8 cellular contexts compared by ENCODE assay signal in genomic region chr7:139075031-139075652, GRCh38. TPM values are rescaled to one million over a fixed set of nuclear protein-coding genes. Genes with fewer than 3 reads are reported as not detected.
A peak's percentile ranks its signal among the peaks of the same experiment; 100 is the strongest.
DNase-seq lines count a peak whose midpoint lies in the region; ATAC-seq, FAIRE-seq and TF ChIP-seq lines count a peak whose summit lies in the region.

No MANE protein-coding gene starts in this region.

- no peak overlapping the region; the same call in 1 of the 2 replicates for H2AFZ ChIP-seq in GM12878 (ENCODE audit: control insufficient read depth, low read depth, low read length)

- WGBS in GM12878 (ENCODE audit: insufficient coverage, insufficient replicate concordance, low lambda C conversion rate, missing lambda C conversion rate) = 24% methylated on average over 9 of the region's 9 CpGs
- WGBS in spleen, 5 donors = 36 to 44% (median 39%) methylated on average over 9 of the region's 9 CpGs

- no peak for TF ChIP-seq EP300 in GM12878 (IDR thresholded peaks at IDR 0.05; ENCODE audit: borderline replicate concordance in 1 of 2, control insufficient read depth in 1 of 2, low read depth in 2 of 2, low read length in 2 of 2)

- peak; percentile 65 for DNase-seq in GM13977 (ENCODE audit: low spot score)
- DNase-seq in NCI-H1694 (lab: John Stamatoyannopoulos, UW) = peak; percentile 80
- peak; percentile 50 for DNase-seq in T-helper 9 cell
- peak; percentile 45 for DNase-seq in GM12878 (ENCODE audit: low read depth, low spot score)
- peak; percentile 46 for DNase-seq in iPS DF 4.7 (ENCODE audit: extremely low read depth, low spot score)
- no peak for DNase-seq in spleen

- H3K9ac ChIP-seq in GM12878 (ENCODE audit: control insufficient read depth, insufficient read depth, low read length) = no peak overlapping the region

- SMC1A ChIA-PET in GM12878 (lab: Charles Lee; ENCODE audit: uncharacterized antibody, unreplicated experiment) = interaction anchor here (0.6 to 2.5 kb wide), 17 partner anchors 8 to 189 kb away, joined by 3 to 17 read pairs (median 5); no protein-coding TSS in a partner anchor

- TF ChIP-seq POLR2A in GM12878 (IDR thresholded peaks at IDR 0.05; ENCODE audit: low read depth, low read length) (no peak), spleen (IDR thresholded peaks at IDR 0.05) (no peak)

- H3K36me3 ChIP-seq in GM12878 (ENCODE audit: control insufficient read depth in 2 of 2, insufficient read depth in 2 of 2, low read length in 1 of 2) (peaks cover 26 to 59% of the 10 kb centered on the region in 2 experiments), spleen (peaks cover 0 to 100% (median 90%) of the 10 kb centered on the region in 6 donors)

- intact Hi-C loops in GM12878 (cut with micrococcal nuclease; ENCODE audit: unreplicated experiment) = loop anchor here (1.0 kb wide), 2 partner anchors 58 to 189 kb away; no protein-coding TSS in a partner anchor
- intact Hi-C loops in spleen (cut with DNase I; ENCODE audit: low total_unique reads) = loop anchor here (2.0 to 10.0 kb wide), 2 partner anchors 50 to 58 kb away; no protein-coding TSS in a partner anchor

- H3K4me3 ChIP-seq in GM12878 (no peak overlapping the region), spleen (peak overlapping the region in 1 of 8 donors; percentile 17)

- no peak overlapping the region for H3K4me2 ChIP-seq in GM12878 (ENCODE audit: control insufficient read depth, insufficient read depth)

- peak; percentile 93 for TF ChIP-seq CTCF in 22Rv1 (IDR thresholded peaks at IDR 0.05)
- TF ChIP-seq CTCF in GM13977 (IDR thresholded peaks at IDR 0.05; ENCODE audit: extremely low read depth, insufficient read depth, missing control alignments) = peak; percentile 73
- TF ChIP-seq CTCF in GM12878 (IDR thresholded peaks at IDR 0.05 in 2 of 3, conservative IDR thresholded peaks at IDR 0.05 in 1 of 3; ENCODE audit: control insufficient read depth in 2 of 3, extremely low read depth in 1 of 3, insufficient read depth in 1 of 3, low read depth in 3 of 3, low read length in 3 of 3) = peak; percentile 68 to 85 (median 79)
- TF ChIP-seq CTCF in spleen (IDR thresholded peaks at IDR 0.05 in 8 of 11, conservative IDR thresholded peaks at IDR 0.05 in 3 of 11) = peak; percentile 62 to 91 (median 86)

- FAIRE-seq in GM12878 (lab: Jason Lieb, UNC) = peak; percentile 89

- RAD21 ChIA-PET in GM12878 (lab: Charles Lee; ENCODE audit: unreplicated experiment) = interaction anchor here (0.8 to 2.5 kb wide), 9 partner anchors 10 to 188 kb away, joined by 3 to 41 read pairs (median 5); no protein-coding TSS in a partner anchor

- CTCF ChIA-PET in GM12878 (lab: Yijun Ruan, JAX) = interaction anchor here (0.6 to 4.3 kb wide), 45 partner anchors 9 to 613 kb away, joined by 3 to 57 read pairs (median 5); partner anchors contain the start of gene LUC7L2

- no peaks in the 10 kb centered on the region for H3K9me3 ChIP-seq in GM12878 (replicated peaks; ENCODE audit: control insufficient read depth, insufficient read depth, low read length)
- no peaks in the 10 kb centered on the region for H3K9me3 ChIP-seq in spleen

- no peaks in the 10 kb centered on the region; the same call in 1 of the 2 replicates for H4K20me1 ChIP-seq in GM12878 (ENCODE audit: control insufficient read depth, insufficient read depth)

- H3K79me2 ChIP-seq in GM12878 (ENCODE audit: control insufficient read depth, insufficient read depth, low read length) = no peaks in the 10 kb centered on the region

- peak; percentile 89 for ATAC-seq in HG02938 (IDR thresholded peaks at IDR 0.05; ENCODE audit: unreplicated experiment)
- ATAC-seq in GM12878 = peak; percentile 98

- H3K27me3 ChIP-seq in GM12878 (replicated peaks in 1 of 2; ENCODE audit: control insufficient read depth in 2 of 2, insufficient read depth in 2 of 2, low read length in 1 of 2) (no peaks in the 10 kb centered on the region), spleen (replicated peaks in 1 of 7) (no peaks in the 10 kb centered on the region)

- peak; percentile 72 for TF ChIP-seq RAD21 in GM12878 (IDR thresholded peaks at IDR 0.05; ENCODE audit: insufficient read depth, low read depth, low read length)

- in situ Hi-C loops in GM13977 (cut with MboI; ENCODE audit: low pct_unique_long_range_greater_than_20kb, low sequenced_read_pairs, unreplicated experiment) = no loop called here
- in situ Hi-C loops in GM12878 (cut with MboI) = loop anchor here (5.0 kb wide), 1 partner anchor 188 kb away; no protein-coding TSS in a partner anchor

- BruUV-seq in GM12878 (replicated peaks; lab: Mats Ljungman, UMichigan) = no TSS peak

- H3K27ac ChIP-seq in 22Rv1 = peak overlapping the region; percentile 54
- H3K27ac ChIP-seq in GM12878 (ENCODE audit: control insufficient read depth, insufficient read depth) = no peak overlapping the region; the same call in 1 of the 2 replicates
- peak overlapping the region in 7 of 8 donors; percentile 1 to 77 (median 66) for H3K27ac ChIP-seq in spleen

- H3K4me1 ChIP-seq in GM12878 (ENCODE audit: control insufficient read depth, insufficient read depth, low read length) (peaks cover 7% of the 10 kb centered on the region; the same call in 1 of the 2 replicates), spleen (peaks cover 5 to 78% (median 46%) of the 10 kb centered on the region in 6 donors)

- POLR2A ChIA-PET in GM12878 (lab: Charles Lee) = interaction anchor here (1.7 kb wide), 1 partner anchor 20 kb away, joined by 9 read pairs; no protein-coding TSS in a partner anchor

TF ChIP-seq in GM12878, 131 proteins besides CTCF, POLR2A, EP300 and RAD21 (continues in another document):
- TF ChIP-seq ZNF274 (IDR thresholded peaks at IDR 0.05; ENCODE audit: insufficient read depth, insufficient read length) (no peak), SKIL (IDR thresholded peaks at IDR 0.05; ENCODE audit: low read depth, poor library complexity, severe bottlenecking) (peak; percentile 44), USF1 (IDR thresholded peaks at IDR 0.05; ENCODE audit: borderline replicate concordance, extremely low read length, insufficient read depth, low read depth, low read length) (no peak), RUNX3 (IDR thresholded peaks at IDR 0.05; ENCODE audit: low read length) (peak; percentile 42; the same call in 1 of the 2 replicates)

RNA-seq across cellular contexts. Expression of gene ZC3HAV1, which starts 34.4 kb away (rescaled TPM):
- 42.6 and 46.8 TPM in 2 replicates for total RNA-seq in GM12878 (2013; cell fraction: nucleolus; rRNA removed)
- total RNA-seq in GM12878 (2014; rRNA removed) (43.1 and 45.4 TPM in 2 replicates), GM12878 (2014; rRNA removed; fragmentation: Illumina TruSeq; extraction: Trizol) (46.3 and 47.5 TPM in 2 replicates), GM12878 (2021) (49.4 and 55.3 TPM in 2 replicates), spleen (10 to 100 TPM; 53.4 to 82.4 (median 68.3) TPM)
- 17.9 TPM for polyA plus RNA-seq in GM12878 (2011; ENCODE audit: low read depth)
- polyA plus RNA-seq in GM12878 (2011; rRNA removed) (24.1 and 29.8 TPM in 2 replicates), GM12878 (2014; fragmentation: Illumina TruSeq; extraction: Trizol) (48.5 and 58.2 TPM in 2 replicates), GM12878 (2014; fragmentation: Nextera tagmentation; extraction: Ambion mirVana) (10 to 100 TPM; 18.5 to 19.7 TPM), GM12878 (2014; rRNA removed) (32.4 and 35.2 TPM in 2 replicates), GM12878 (2016; fragmentation: Nextera tagmentation; extraction: Ambion mirVana) (10 to 100 TPM; 46.4 to 51.4 TPM), spleen (10 to 100 TPM; 12.7 to 19.0 (median 13.0) TPM)
- 21.6 and 24.2 TPM in 2 replicates for polyA plus RNA-seq in GM12878 (2011; cell fraction: cytosol; rRNA removed)
- 17.6 and 24.1 TPM in 2 replicates for polyA plus RNA-seq in GM12878 (2011; cell fraction: nucleus; rRNA removed)
- 20.0 and 21.3 TPM in 2 replicates for polyA plus RNA-seq in GM12878 (2012)
- polyA minus RNA-seq in GM12878 (2011; rRNA and poly(A)+ RNA removed) = 35.4 and 46.3 TPM in 2 replicates
- polyA minus RNA-seq in GM12878 (2011; cell fraction: cytosol; rRNA and poly(A)+ RNA removed) = 17.9 and 26.4 TPM in 2 replicates
- 20.9 and 39.8 TPM in 2 replicates for polyA minus RNA-seq in GM12878 (2011; cell fraction: nucleus; rRNA and poly(A)+ RNA removed)

RNA-seq across cellular contexts. Expression of gene ZC3HAV1L, which starts 39.3 kb away (rescaled TPM):
- total RNA-seq in GM12878 (2013; cell fraction: nucleolus; rRNA removed) = 74.5 and 88.6 TPM in 2 replicates
- total RNA-seq in GM12878 (2014; rRNA removed) (4.7 and 4.8 TPM in 2 replicates), GM12878 (2014; rRNA removed; fragmentation: Illumina TruSeq; extraction: Trizol) (4.5 and 6.6 TPM in 2 replicates), GM12878 (2021) (10.5 and 10.6 TPM in 2 replicates), spleen (10 to 100 TPM; 11.1 to 27.7 (median 12.9) TPM)
- polyA plus RNA-seq in GM12878 (2011; ENCODE audit: low read depth) = 3.5 TPM
- polyA plus RNA-seq in GM12878 (2011; rRNA removed) (16.3 and 19.9 TPM in 2 replicates), GM12878 (2014; fragmentation: Illumina TruSeq; extraction: Trizol) (5.1 and 5.4 TPM in 2 replicates), GM12878 (2014; fragmentation: Nextera tagmentation; extraction: Ambion mirVana) (under 1 TPM; 0.09 to 0.18 TPM), GM12878 (2014; rRNA removed) (10.8 and 11.5 TPM in 2 replicates), GM12878 (2016; fragmentation: Nextera tagmentation; extraction: Ambion mirVana) (1 to 10 TPM; 4.6 to 5.2 TPM), spleen (under 1 TPM; 0.08 to 0.93 (median 0.15) TPM)
- 19.2 and 20.8 TPM in 2 replicates for polyA plus RNA-seq in GM12878 (2011; cell fraction: cytosol; rRNA removed)
- polyA plus RNA-seq in GM12878 (2011; cell fraction: nucleus; rRNA removed) = 10.6 and 10.9 TPM in 2 replicates
- polyA plus RNA-seq in GM12878 (2012) = 3.4 and 6.4 TPM in 2 replicates
- 8.2 and 11.6 TPM in 2 replicates for polyA minus RNA-seq in GM12878 (2011; rRNA and poly(A)+ RNA removed)
- 11.1 and 11.6 TPM in 2 replicates for polyA minus RNA-seq in GM12878 (2011; cell fraction: cytosol; rRNA and poly(A)+ RNA removed)
- 4.8 and 5.5 TPM in 2 replicates for polyA minus RNA-seq in GM12878 (2011; cell fraction: nucleus; rRNA and poly(A)+ RNA removed)
